ENCODE assay signal across 30 cellular contexts in the genomic region with DNA sequence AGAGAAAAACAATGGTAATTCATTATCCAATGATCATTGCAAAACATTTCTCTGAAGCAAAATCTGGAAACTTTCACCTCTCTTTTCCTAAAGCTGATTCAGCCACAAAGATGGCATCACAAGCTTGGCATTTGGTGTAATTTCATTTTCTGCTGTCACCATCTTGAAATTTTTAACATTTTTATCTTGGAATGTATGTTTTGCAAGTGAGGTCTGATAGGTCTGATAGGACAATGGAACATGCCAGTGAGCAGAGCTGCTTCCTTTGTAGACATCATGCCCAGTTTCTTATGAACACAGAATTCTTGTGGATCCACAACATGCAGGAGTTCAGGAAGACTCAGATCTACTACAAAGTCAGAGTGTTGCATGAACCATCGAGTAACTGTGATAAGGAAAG.
"Had no signal": no experiment of that assay in that cellular context is flagged by ENCODE, and none has a peak within 500 bp of the region (broad histone marks: within the 10 kb centered on the region; RNA-seq: fewer than 3 reads in every experiment).

No MANE protein-coding gene starts in this region.

- H3K9me3 ChIP-seq: ascending aorta, breast epithelium, esophagus squamous epithelium had no signal

- H3K27me3 ChIP-seq: ascending aorta, breast epithelium, esophagus squamous epithelium had no signal

- FAIRE-seq: colon, endometrium, endothelial cell of umbilical vein, frontal cortex, TTC549 had no signal

- H3K36me3 ChIP-seq: ascending aorta, breast epithelium, esophagus squamous epithelium had no signal

- H3K27ac ChIP-seq: ascending aorta, breast epithelium, epithelial cell of prostate, esophagus squamous epithelium, VCaP had no signal

- H3K4me3 ChIP-seq: ascending aorta, breast epithelium, esophagus squamous epithelium had no signal

- DNase-seq: activated CD4-positive, alpha-beta memory T cell treated with anti-CD3 and anti-CD28 coated beads, Interleukin-2, amount 10 ng/mL, durations not matched to agents 7 days and 5 days; activated CD4-positive, alpha-beta T cell treated with anti-CD3 and anti-CD28 coated beads for 1 hour; activated CD4-positive, alpha-beta T cell treated with anti-CD3 and anti-CD28 coated beads for 4 hours; activated CD4-positive, alpha-beta T cell treated with anti-CD3 and anti-CD28 coated beads, Interleukin-2, amount 10 ng/mL, durations not matched to agents 7 days and 5 days; activated CD4-positive, alpha-beta T cell treated with anti-CD3 and anti-CD28 coated beads, Interleukin-2, amount 50 U/mL, for 4 hours; activated CD8-positive, alpha-beta memory T cell treated with anti-CD3 and anti-CD28 coated beads, Interleukin-2, amount 50 U/mL, for 48 hours; activated effector memory CD4-positive, alpha-beta T cell treated with Interleukin-2 at 50 U/mL for 16 hours; activated gamma-delta T cell treated with Interleukin-2 at 50 U/mL for 16 hours; activated naive CD4-positive, alpha-beta T cell treated with anti-CD3 and anti-CD28 coated beads, Interleukin-2, amount 50 U/mL, for 16 hours; activated naive CD4-positive, alpha-beta T cell treated with Interleukin-2 at 50 U/mL for 16 hours; activated T-cell treated with anti-CD3 and anti-CD28 coated beads, Interleukin-2, amount 50 U/mL, for 4 hours; cortex of kidney; dermis blood vessel endothelial cell; effector CD8-positive, alpha-beta T cell; esophagus squamous epithelium; foreskin fibroblast; head of caudate nucleus; hippocampal formation; T-helper 2 cell had no signal

- ATAC-seq: activated T-cell treated with anti-CD3 and anti-CD28 coated beads, Interleukin-2, amount 50 U/mL, for 4 hours; activated T-helper 17 cell treated with anti-CD3 and anti-CD28 coated beads, Interleukin-2, amount 50 U/mL, for 72 hours; WTC11 had no signal

- H3K4me1 ChIP-seq: ascending aorta, breast epithelium, esophagus squamous epithelium had no signal
